ENCODE assay signal across 22 cellular contexts in genomic region chr5:37899037-37899436, GRCh38. TPM values are rescaled to one million over a fixed set of nuclear protein-coding genes. Genes with fewer than 3 reads are reported as not detected.
DNase-seq lines count a peak whose midpoint lies in the region; ATAC-seq and TF ChIP-seq lines count a peak whose summit lies in the region.
"Had no signal": no experiment of that assay in that cellular context is flagged by ENCODE, and none has a peak within 500 bp of the region (broad histone marks: within the 10 kb centered on the region; RNA-seq: fewer than 3 reads in every experiment).

No MANE protein-coding gene starts in this region.

- no peak for TF ChIP-seq CTCF in MM.1S (IDR thresholded peaks at IDR 0.05; ENCODE audit: low read length)
- no peak for TF ChIP-seq CTCF in upper lobe of right lung (IDR thresholded peaks at IDR 0.05)

- H3K9me2 ChIP-seq in MM.1S (replicated peaks; ENCODE audit: insufficient read depth, low read length): no peaks in the 10 kb centered on the region

- no peaks in the 10 kb centered on the region for H3K79me2 ChIP-seq in MM.1S (ENCODE audit: low read length)

- no peaks in the 10 kb centered on the region for H3K9me3 ChIP-seq in MM.1S (replicated peaks; ENCODE audit: insufficient read depth, low read length)
- no peaks in the 10 kb centered on the region for H3K9me3 ChIP-seq in upper lobe of right lung
- H3K9me3 ChIP-seq: A549, Caco-2 had no signal

- H3K4me2 ChIP-seq in MM.1S (ENCODE audit: low read depth, low read length): no peak overlapping the region
- H3K4me2 ChIP-seq: A549; BLaER1 treated with 17β-estradiol and CSF1 and Interleukin-3, amounts not matched to agents 10 nM and 100 nM had no signal

- no peaks in the 10 kb centered on the region for H3K36me3 ChIP-seq in MM.1S (replicated peaks; ENCODE audit: insufficient read depth, low read length)
- H3K36me3 ChIP-seq in upper lobe of right lung: no peaks in the 10 kb centered on the region
- H3K36me3 ChIP-seq: BLaER1 treated with 17β-estradiol and CSF1 and Interleukin-3, amounts not matched to agents 10 nM and 100 nM had no signal

- DNase-seq in MM.1S (peak; percentile 51), upper lobe of right lung (no peak)
- DNase-seq: AML-193; Caco-2; Calu3; CD4-positive, alpha-beta T cell; CD8-positive, alpha-beta T cell; DMS53; DMS79; DND-41; EL; GDM1 had no signal

- no peak overlapping the region for H3K9ac ChIP-seq in MM.1S (ENCODE audit: low read length)
- H3K9ac ChIP-seq: BLaER1 treated with 17β-estradiol and CSF1 and Interleukin-3, amounts not matched to agents 10 nM and 100 nM had no signal

- H3K27me3 ChIP-seq in MM.1S (replicated peaks; ENCODE audit: insufficient read depth, low read length): no peaks in the 10 kb centered on the region
- H3K27me3 ChIP-seq in upper lobe of right lung: no peaks in the 10 kb centered on the region
- H3K27me3 ChIP-seq: BLaER1 treated with 17β-estradiol and CSF1 and Interleukin-3, amounts not matched to agents 10 nM and 100 nM had no signal

- no peak overlapping the region for H2AFZ ChIP-seq in MM.1S (ENCODE audit: low read length)

- intact Hi-C loops in upper lobe of right lung (cut with DNase I): no loop called here

- H3K4me3 ChIP-seq in MM.1S (ENCODE audit: low read length): no peak overlapping the region
- no peak overlapping the region for H3K4me3 ChIP-seq in upper lobe of right lung
- H3K4me3 ChIP-seq: A549; BLaER1 treated with 17β-estradiol and CSF1 and Interleukin-3, amounts not matched to agents 10 nM and 100 nM; GM12878 had no signal

- H3K4me1 ChIP-seq in MM.1S (ENCODE audit: low read length) (peaks cover 7% of the 10 kb centered on the region), upper lobe of right lung (no peaks in the 10 kb centered on the region)
- H3K4me1 ChIP-seq: A549; BLaER1 treated with 17β-estradiol and CSF1 and Interleukin-3, amounts not matched to agents 10 nM and 100 nM; Caco-2 had no signal

- peak; percentile 67 for ATAC-seq in GM18868 (IDR thresholded peaks at IDR 0.05; ENCODE audit: unreplicated experiment)
- ATAC-seq in upper lobe of right lung: peak; percentile 16
- no peak for ATAC-seq in GM21717 (IDR thresholded peaks at IDR 0.05; ENCODE audit: unreplicated experiment)
- ATAC-seq in GM21528 (IDR thresholded peaks at IDR 0.05; ENCODE audit: low FRiP score, unreplicated experiment): no peak
- ATAC-seq: A549; CD8-positive, alpha-beta T cell; GM12878 had no signal

- no peaks in the 10 kb centered on the region for H3F3A ChIP-seq in MM.1S (ENCODE audit: insufficient read depth, low read length)

- H4K20me1 ChIP-seq in MM.1S (ENCODE audit: insufficient read depth, low read length): no peaks in the 10 kb centered on the region
- H4K20me1 ChIP-seq: BLaER1 treated with 17β-estradiol and CSF1 and Interleukin-3, amounts not matched to agents 10 nM and 100 nM had no signal

- H3K27ac ChIP-seq in MM.1S (ENCODE audit: low read length) (no peak overlapping the region), upper lobe of right lung (no peak overlapping the region)
- H3K27ac ChIP-seq: 22Rv1; A549; BLaER1 treated with 17β-estradiol and CSF1 and Interleukin-3, amounts not matched to agents 10 nM and 100 nM; C4-2B had no signal

RNA-seq across cellular contexts. Expression of gene GDNF, which starts 59.2 kb away (rescaled TPM):
- total RNA-seq in upper lobe of right lung: 0.23 TPM
- total RNA-seq: B cell; Caco-2; Calu3; CD4-positive, alpha-beta T cell; CD8-positive, alpha-beta T cell; G401; GM12878 had no signal

Comparison
In these comparisons a context has a peak if more than half of its experiments do, and no peak if none do; other contexts are left out.
1. ATAC-seq: peak in GM18868 (single experiment) and upper lobe of right lung (single experiment); none in GM21717 (single experiment) and GM21528 (single experiment).